Comparison of ENCODE assay signal across 15 cellular contexts in the genomic region with DNA sequence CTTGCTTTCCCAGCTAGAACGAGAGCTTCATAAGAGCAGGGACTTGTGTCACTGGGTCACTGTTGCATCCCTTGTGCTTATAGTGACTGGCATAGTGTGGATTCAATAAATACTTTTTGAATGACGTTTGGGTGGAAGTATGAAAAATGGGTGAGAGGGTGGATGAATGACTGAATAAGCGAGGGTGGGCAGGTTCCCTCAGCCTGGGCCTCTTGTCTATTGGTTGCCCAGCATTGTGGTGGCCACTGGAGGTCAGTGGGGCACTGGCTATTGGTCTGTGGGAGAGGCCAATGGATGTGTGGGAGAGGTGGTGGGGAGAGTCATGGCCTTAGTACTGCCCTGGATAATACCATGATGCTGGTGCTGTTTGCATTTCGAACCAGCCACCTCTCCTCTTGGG.
"Had no signal": no experiment of that assay in that cellular context is flagged by ENCODE, and none has a peak within 500 bp of the region (broad histone marks: within the 10 kb centered on the region; RNA-seq: fewer than 3 reads in every experiment).

No MANE protein-coding gene starts in this region.

- H3K4me3 ChIP-seq: colonic mucosa, heart left ventricle, lower lobe of right lung, ovary, tibial artery, upper lobe of left lung, vagina had no signal

- H3K4me1 ChIP-seq: colonic mucosa, heart left ventricle, lower lobe of right lung, tibial artery, upper lobe of left lung, vagina had no signal

- ATAC-seq: left lobe of liver; lower lobe of right lung; natural killer cell; right cardiac atrium; stimulated activated memory B cell treated with anti-CD40 and anti-IgM and Interleukin-4, amounts not matched to agents 10 μg/mL and 1 μg/mL and 100 μg/mL, for 72 hours had no signal

- H3K27ac ChIP-seq: colonic mucosa, heart left ventricle, lower lobe of right lung, ovary, tibial artery, upper lobe of left lung, vagina had no signal

- H3K27me3 ChIP-seq: colonic mucosa, heart left ventricle, ovary, tibial artery, upper lobe of left lung, vagina had no signal

- DNase-seq: colonic mucosa; dermis blood vessel endothelial cell; foreskin melanocyte; heart left ventricle; lower lobe of right lung; natural killer cell; nucleus accumbens; ovary; right cardiac atrium; stimulated activated CD4-positive, alpha-beta T cell treated with anti-CD3 and anti-CD28 coated beads, Interleukin-4, amount 100 ng/mL, for 24 hours; tibial artery; upper lobe of left lung had no signal

- H3K9me3 ChIP-seq: colonic mucosa, heart left ventricle, lower lobe of right lung, ovary, tibial artery, upper lobe of left lung, vagina had no signal

- H3K36me3 ChIP-seq: colonic mucosa, heart left ventricle, lower lobe of right lung, ovary, tibial artery, upper lobe of left lung, vagina had no signal
